Comparison of ENCODE assay signal across 8 cellular contexts in genomic region chrX:12971282-12972003, GRCh38. TPM values are rescaled to one million over a fixed set of nuclear protein-coding genes. Genes with fewer than 3 reads are reported as not detected.
A peak's percentile ranks its signal among the peaks of the same experiment; 100 is the strongest.
DNase-seq lines count a peak whose midpoint lies in the region; ATAC-seq, FAIRE-seq and TF ChIP-seq lines count a peak whose summit lies in the region.

No MANE protein-coding gene starts in this region.

- no peaks in the 10 kb centered on the region for H3K36me3 ChIP-seq in liver (ENCODE audit: control insufficient read depth in 4 of 4, insufficient read depth in 3 of 4, low read depth in 1 of 4, low read length in 3 of 4)
- H3K36me3 ChIP-seq in HepG2 (replicated peaks in 1 of 2; ENCODE audit: control insufficient read depth in 1 of 2, insufficient read depth in 2 of 2, low read length in 2 of 2), result no peaks in the 10 kb centered on the region
- H3K36me3 ChIP-seq in uterus, result no peaks in the 10 kb centered on the region

- TF ChIP-seq POLR2A in HepG2 (IDR thresholded peaks at IDR 0.05; ENCODE audit: insufficient read depth in 1 of 2, low read depth in 2 of 2, low read length in 2 of 2) (no peak), uterus (IDR thresholded peaks at IDR 0.05) (peak in 1 of 2 donors; percentile 12)

- DNase-seq in HepG2 (ENCODE audit: low spot score), result no peak
- DNase-seq in activated naive CD8-positive, alpha-beta T cell treated with anti-CD3 and anti-CD28 coated beads, Interleukin-2, amount 50 U/mL, for 24 hours, result no peak
- peak in 1 of 2 donors; percentile 41 for DNase-seq in uterus
- no peak for DNase-seq in NCI-H1436 (lab: John Stamatoyannopoulos, UW)
- DNase-seq in NCI-H526 treated with DMSO at 0.1 percent for 48 hours (lab: John Stamatoyannopoulos, UW), result no peak

- H3K9me3 ChIP-seq in liver (ENCODE audit: control insufficient read depth in 4 of 4, low read length in 3 of 4) (no peaks in the 10 kb centered on the region), HepG2 (ENCODE audit: low read length) (no peaks in the 10 kb centered on the region), mononuclear cell (ENCODE audit: low read depth, low read length) (no peaks in the 10 kb centered on the region), uterus (no peaks in the 10 kb centered on the region)

- BruUV-seq in HepG2 (replicated peaks; lab: Mats Ljungman, UMichigan), result no TSS peak

- 76% methylated on average over 12 of the region's 12 CpGs for WGBS in liver
- 63% methylated on average over 7 of the region's 12 CpGs for WGBS in HepG2 (ENCODE audit: low lambda C conversion rate)

- peak overlapping the region in 1 of 3 donors; percentile 26 for H3K4me3 ChIP-seq in liver (ENCODE audit: low read depth in 1 of 3, low read length in 3 of 3)
- no peak overlapping the region for H3K4me3 ChIP-seq in HepG2 (replicated peaks in 1 of 3; ENCODE audit: insufficient read depth in 1 of 3, low read depth in 2 of 3, low read length in 3 of 3)
- peak overlapping the region; percentile 42 for H3K4me3 ChIP-seq in mononuclear cell (ENCODE audit: low read length)
- H3K4me3 ChIP-seq in uterus, result no peak overlapping the region

- no peak for ATAC-seq in HepG2
- no peak for ATAC-seq in activated naive CD8-positive, alpha-beta T cell treated with anti-CD3 and anti-CD28 coated beads, Interleukin-2, amount 50 U/mL, for 24 hours
- ATAC-seq in GM19463 (IDR thresholded peaks at IDR 0.05; ENCODE audit: unreplicated experiment), result no peak

- peaks cover 16% of the 10 kb centered on the region for H3K36me3 Mint-ChIP-seq in activated naive CD8-positive, alpha-beta T cell treated with anti-CD3 and anti-CD28 coated beads, Interleukin-2, amount 50 U/mL, for 24 hours (ENCODE audit: low read depth)

- H3K4me1 Mint-ChIP-seq in activated naive CD8-positive, alpha-beta T cell treated with anti-CD3 and anti-CD28 coated beads, Interleukin-2, amount 50 U/mL, for 24 hours, result peaks cover 53% of the 10 kb centered on the region

- H4K20me1 ChIP-seq in HepG2 (ENCODE audit: insufficient read depth, low read length), result no peaks in the 10 kb centered on the region

- H3K27ac Mint-ChIP-seq in activated naive CD8-positive, alpha-beta T cell treated with anti-CD3 and anti-CD28 coated beads, Interleukin-2, amount 50 U/mL, for 24 hours, result peak overlapping the region; percentile 98

- no peak for TF ChIP-seq EP300 in HepG2 (IDR thresholded peaks at IDR 0.05; ENCODE audit: low read depth in 2 of 2, low read length in 2 of 2)
- no peak for TF ChIP-seq EP300 in HepG2 (CRISPR knock-in tag; IDR thresholded peaks at IDR 0.05; ENCODE audit: borderline replicate concordance)

- no peak overlapping the region for H3K4me2 ChIP-seq in HepG2 (ENCODE audit: low read depth, low read length)

- H3K9me3 Mint-ChIP-seq in activated naive CD8-positive, alpha-beta T cell treated with anti-CD3 and anti-CD28 coated beads, Interleukin-2, amount 50 U/mL, for 24 hours, result no peaks in the 10 kb centered on the region

- intact Hi-C loops in HepG2 (cut with micrococcal nuclease; ENCODE audit: unreplicated experiment), result no loop called here
- intact Hi-C loops in uterus (cut with DNase I; ENCODE audit: low total_unique reads), result loop anchor here (5.0 to 10.0 kb wide), 2 partner anchors 133 to 516 kb away; no protein-coding TSS in a partner anchor

- H3K27ac ChIP-seq in liver (ENCODE audit: low read depth in 1 of 2, low read length in 2 of 2) (peak overlapping the region; percentile 60 to 82), HepG2 (ENCODE audit: extremely low read length, insufficient read depth, low read length) (no peak overlapping the region), uterus (peak overlapping the region; percentile 97)

- TF ChIP-seq RAD21 in liver (IDR thresholded peaks at IDR 0.05) (no peak), HepG2 (CRISPR knock-in tag; IDR thresholded peaks at IDR 0.05) (no peak)

- H3K9ac ChIP-seq in liver (ENCODE audit: low read depth in 1 of 2, low read length in 2 of 2), result peak overlapping the region; percentile 51 to 68
- H3K9ac ChIP-seq in HepG2 (ENCODE audit: insufficient read depth, low read depth, low read length), result no peak overlapping the region

- TF ChIP-seq CTCF in liver (IDR thresholded peaks at IDR 0.05; ENCODE audit: low read depth, low read length, missing input control), result no peak
- TF ChIP-seq CTCF in HepG2 (CRISPR knock-in tag; IDR thresholded peaks at IDR 0.05), result no peak
- no peak for TF ChIP-seq CTCF in uterus (IDR thresholded peaks at IDR 0.05)

- H3K27me3 ChIP-seq in liver (ENCODE audit: control insufficient read depth in 4 of 4, insufficient read depth in 4 of 4, low read length in 3 of 4) (no peaks in the 10 kb centered on the region), HepG2 (ENCODE audit: control insufficient read depth in 1 of 2, insufficient read depth in 2 of 2, low read length in 2 of 2) (peaks cover 0 to 11% of the 10 kb centered on the region in 2 experiments; a peak in 4 of 5 replicates), mononuclear cell (ENCODE audit: insufficient read depth, low read length) (no peaks in the 10 kb centered on the region), uterus (no peaks in the 10 kb centered on the region)

- H3K79me2 ChIP-seq in HepG2 (ENCODE audit: insufficient read depth, low read length), result no peaks in the 10 kb centered on the region

- no peak overlapping the region for H2AFZ ChIP-seq in HepG2 (ENCODE audit: low read length)

- in situ Hi-C loops in HepG2 (cut with HindIII; ENCODE audit: extremely low pct_ligation_motif_present, low pct_unique_long_range_greater_than_20kb), result no loop called here

- peak overlapping the region; percentile 92 for H3K4me3 Mint-ChIP-seq in activated naive CD8-positive, alpha-beta T cell treated with anti-CD3 and anti-CD28 coated beads, Interleukin-2, amount 50 U/mL, for 24 hours

- H3K4me1 ChIP-seq in liver (ENCODE audit: control insufficient read depth in 4 of 4, insufficient read depth in 4 of 4, low read length in 3 of 4), result peaks cover 0 to 10% (median 8%) of the 10 kb centered on the region in 4 donors
- no peaks in the 10 kb centered on the region for H3K4me1 ChIP-seq in HepG2 (ENCODE audit: insufficient read depth, low read length)
- peaks cover 57% of the 10 kb centered on the region for H3K4me1 ChIP-seq in mononuclear cell (ENCODE audit: insufficient read depth, low read length)
- H3K4me1 ChIP-seq in uterus, result no peaks in the 10 kb centered on the region

- no peaks in the 10 kb centered on the region for H3K27me3 Mint-ChIP-seq in activated naive CD8-positive, alpha-beta T cell treated with anti-CD3 and anti-CD28 coated beads, Interleukin-2, amount 50 U/mL, for 24 hours

- no peak for FAIRE-seq in HepG2 (lab: Jason Lieb, UNC)

- POLR2A ChIA-PET in HepG2 (lab: Yijun Ruan, JAX), result no interaction called here

- CTCF ChIA-PET in HepG2 (lab: Yijun Ruan, JAX; ENCODE audit: low intra/inter-chr PET ratio, low total read pairs), result no interaction called here

TF ChIP-seq in liver, 16 proteins besides CTCF, POLR2A, EP300 and RAD21 (continues in another document):
- TF ChIP-seq JUND (IDR thresholded peaks at IDR 0.05) (no peak), NR2F2 (IDR thresholded peaks at IDR 0.05) (no peak), YY1 (IDR thresholded peaks at IDR 0.05) (no peak), ATF3 (IDR thresholded peaks at IDR 0.05) (no peak)

TF ChIP-seq in HepG2, 621 proteins besides CTCF, POLR2A, EP300 and RAD21 (continues in another document):
- no peak for TF ChIP-seq ZNF740 (CRISPR knock-in tag; IDR thresholded peaks at IDR 0.05)
- no peak for TF ChIP-seq MXD4 (CRISPR knock-in tag; IDR thresholded peaks at IDR 0.05)
- TF ChIP-seq ZNF207 (IDR thresholded peaks at IDR 0.05; ENCODE audit: borderline replicate concordance), result no peak
- no peak for TF ChIP-seq ZNF589 (CRISPR knock-in tag; conservative IDR thresholded peaks at IDR 0.05)
- no peak for TF ChIP-seq ZNF17 (CRISPR knock-in tag; IDR thresholded peaks at IDR 0.05)

RNA-seq across cellular contexts. Expression of gene TMSB4X, which starts 3.5 kb away (rescaled TPM):
- total RNA-seq in liver (1,000 to 10,000 TPM in 1 of 2 donors, 100 to 1,000 TPM in 1; 658 to 1,704 TPM), HepG2 (2016; rRNA removed; fragmentation: Illumina TruSeq; extraction: Trizol) (10.5 and 15.9 TPM in 2 replicates), mononuclear cell (5,748 TPM), uterus (1,000 to 10,000 TPM; 2,867 to 6,849 (median 3,091) TPM)
- polyA plus RNA-seq in liver (100 to 1,000 TPM; 752 to 881 TPM), HepG2 (2011; rRNA removed) (29.6 and 50.7 TPM in 2 replicates)
- total RNA-seq in HepG2 (2016; cell fraction: cytosol; rRNA removed; fragmentation: Illumina TruSeq; extraction: Trizol; ENCODE audit: low read depth), result 6.0 and 6.1 TPM in 2 replicates
- total RNA-seq in HepG2 (2016; cell fraction: insoluble cytoplasmic fraction; rRNA removed; fragmentation: Illumina TruSeq; extraction: Trizol), result 13.6 and 19.1 TPM in 2 replicates
- total RNA-seq in HepG2 (2016; cell fraction: membrane; rRNA removed; fragmentation: Illumina TruSeq; extraction: Trizol), result 8.9 and 9.5 TPM in 2 replicates
- total RNA-seq in HepG2 (2016; cell fraction: nucleus; rRNA removed; fragmentation: Illumina TruSeq; extraction: Trizol), result 4.1 and 5.6 TPM in 2 replicates
- 16.3 and 38.0 TPM in 2 replicates for polyA plus RNA-seq in HepG2 (2011; cell fraction: cytosol; rRNA removed)
- 3.7 and 8.2 TPM in 2 replicates for polyA plus RNA-seq in HepG2 (2011; cell fraction: nucleus; rRNA removed)
- polyA plus RNA-seq in HepG2 (2012), result 14.4 and 69.9 TPM in 2 replicates
- 5.4 and 6.7 TPM in 2 replicates for polyA plus RNA-seq in HepG2 (2016; cell fraction: cytosol; fragmentation: Illumina TruSeq; extraction: Trizol; ENCODE audit: low read depth)
- polyA plus RNA-seq in HepG2 (2016; cell fraction: insoluble cytoplasmic fraction; fragmentation: Illumina TruSeq; extraction: Trizol; ENCODE audit: low read depth), result 17.5 and 21.0 TPM in 2 replicates
- 6.6 and 8.1 TPM in 2 replicates for polyA plus RNA-seq in HepG2 (2016; cell fraction: membrane; fragmentation: Illumina TruSeq; extraction: Trizol; ENCODE audit: low read depth)
- 7.5 and 7.7 TPM in 2 replicates for polyA plus RNA-seq in HepG2 (2016; cell fraction: nucleus; fragmentation: Illumina TruSeq; extraction: Trizol; ENCODE audit: insufficient read depth, low read depth)
- 10.0 and 228 TPM in 2 replicates for polyA minus RNA-seq in HepG2 (2011; rRNA and poly(A)+ RNA removed; ENCODE audit: low replicate concordance)
- polyA minus RNA-seq in HepG2 (2011; cell fraction: cytosol; rRNA and poly(A)+ RNA removed), result 14.2 and 18.9 TPM in 2 replicates
- 7.5 and 12.3 TPM in 2 replicates for polyA minus RNA-seq in HepG2 (2011; cell fraction: nucleus; rRNA and poly(A)+ RNA removed)

Comparison
In these comparisons a context has a peak if more than half of its experiments do, and no peak if none do; other contexts are left out.
1. RNA of gene TMSB4X, which starts 3.5 kb away (total RNA-seq): 5,748 TPM in mononuclear cell (single experiment), 2,867 to 6,849 TPM in uterus and 658 to 1,704 TPM in liver; 4.1 to 19.1 TPM in HepG2; every median in the first group is over 10 times any median in the second.